Comparison of ENCODE assay signal across 33 cellular contexts in the genomic region with DNA sequence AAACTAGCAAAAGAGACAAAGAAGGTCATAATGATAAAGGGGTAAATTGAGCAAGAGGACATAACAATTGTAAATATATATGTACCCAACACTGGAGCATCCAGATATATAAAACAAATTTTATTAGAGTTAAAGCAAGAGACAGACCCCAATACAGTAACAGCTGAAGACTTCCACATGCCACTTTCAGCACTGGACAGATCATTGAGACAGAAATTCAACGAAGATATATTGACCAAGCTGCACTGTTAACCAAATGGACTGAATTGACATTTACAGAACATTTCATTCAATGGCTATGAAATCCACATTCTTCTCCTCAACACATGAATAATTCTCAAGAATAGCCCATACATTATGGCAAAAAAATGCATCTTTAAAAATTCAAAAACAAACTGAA.
"Had no signal": no experiment of that assay in that cellular context is flagged by ENCODE, and none has a peak within 500 bp of the region (broad histone marks: within the 10 kb centered on the region; RNA-seq: fewer than 3 reads in every experiment).

No MANE protein-coding gene starts in this region.

- H3K9me3 ChIP-seq: adrenal gland, body of pancreas had no signal

- H3K27me3 ChIP-seq: adrenal gland, body of pancreas, brain microvascular endothelial cell had no signal

- ATAC-seq: activated CD8-positive, alpha-beta T cell treated with anti-CD3 and anti-CD28 coated beads for 36 hours; activated naive CD4-positive, alpha-beta T cell treated with anti-CD3 and anti-CD28 coated beads, Interleukin-2, amount 50 U/mL, for 72 hours; activated T-cell treated with anti-CD3 and anti-CD28 coated beads, Interleukin-2, amount 50 U/mL, for 4 hours; activated T-cell treated with anti-CD3 and anti-CD28 coated beads, Interleukin-2, amount 50 U/mL, for 72 hours; activated T-helper 17 cell treated with anti-CD3 and anti-CD28 coated beads, Interleukin-2, amount 50 U/mL, for 72 hours; body of pancreas had no signal

- H3K36me3 ChIP-seq: adrenal gland, brain microvascular endothelial cell, breast epithelium had no signal

- H3K4me1 ChIP-seq: adrenal gland, body of pancreas, breast epithelium had no signal

- DNase-seq: activated B cell treated with CpG ODN at 0.5 μM for 24 hours; activated CD4-positive, alpha-beta memory T cell treated with anti-CD3 and anti-CD28 coated beads for 36 hours; activated CD4-positive, alpha-beta T cell treated with anti-CD3 and anti-CD28 coated beads for 4 hours; activated CD4-positive, alpha-beta T cell treated with anti-CD3 and anti-CD28 coated beads, Interleukin-2, amount 10 ng/mL, durations not matched to agents 24 days and 14 days; activated CD4-positive, alpha-beta T cell treated with anti-CD3 and anti-CD28 coated beads, Interleukin-2, amount 50 U/mL, for 1 hour; activated CD4-positive, alpha-beta T cell treated with anti-CD3 and anti-CD28 coated beads, Interleukin-2, amount 50 U/mL, for 4 hours; activated CD4-positive, CD25-positive, alpha-beta regulatory T cell treated with anti-CD3 and anti-CD28 coated beads, Interleukin-2, amount 50 U/mL, for 72 hours; activated CD8-positive, alpha-beta memory T cell treated with anti-CD3 and anti-CD28 coated beads, Interleukin-2, amount 50 U/mL, for 4 hours; activated CD8-positive, alpha-beta T cell treated with anti-CD3 and anti-CD28 coated beads for 36 hours; activated effector memory CD4-positive, alpha-beta T cell treated with anti-CD3 and anti-CD28 coated beads, Interleukin-2, amount 50 U/mL, for 16 hours; activated gamma-delta T cell treated with Interleukin-2 at 50 U/mL for 16 hours; activated naive CD4-positive, alpha-beta T cell; activated naive CD4-positive, alpha-beta T cell treated with anti-CD3 and anti-CD28 coated beads for 36 hours; activated naive CD4-positive, alpha-beta T cell treated with anti-CD3 and anti-CD28 coated beads, Interleukin-2, amount 50 U/mL, for 16 hours; activated naive CD8-positive, alpha-beta T cell treated with anti-CD3 and anti-CD28 coated beads for 36 hours; activated T-cell treated with anti-CD3 and anti-CD28 coated beads for 4 hours; activated T-cell treated with anti-CD3 and anti-CD28 coated beads, Interleukin-2, amount 50 U/mL, for 1 hour; activated T-cell treated with anti-CD3 and anti-CD28 coated beads, Interleukin-2, amount 50 U/mL, for 4 hours; activated T-cell treated with anti-CD3 and anti-CD28 coated beads, Interleukin-2, amount 50 U/mL, for 72 hours; adrenal gland; amniotic stem cell; aorta; body of pancreas; brain microvascular endothelial cell; central memory CD4-positive, alpha-beta T cell; T-helper 2 cell; T-helper 9 cell had no signal

- FAIRE-seq: astrocyte, TTC549 had no signal

- H3K4me3 ChIP-seq: adrenal gland, body of pancreas, breast epithelium had no signal

- H3K27ac ChIP-seq: adrenal gland, body of pancreas, brain microvascular endothelial cell, breast epithelium, VCaP had no signal
